ENCODE assay signal across 8 cellular contexts in genomic region chr10:3829193-3830050, GRCh38. TPM values are rescaled to one million over a fixed set of nuclear protein-coding genes. Genes with fewer than 3 reads are reported as not detected.
DNase-seq lines count a peak whose midpoint lies in the region; ATAC-seq and TF ChIP-seq lines count a peak whose summit lies in the region.

No MANE protein-coding gene starts in this region.

- peak; percentile 85 for DNase-seq in ELF-1 (ENCODE audit: low read depth, low spot score)
- no peak for DNase-seq in SJSA1 (ENCODE audit: low read depth in 1 of 2, low spot score in 2 of 2)
- DNase-seq in fibroblast of mammary gland (ENCODE audit: low read depth): no peak
- no peak for DNase-seq in retinal pigment epithelial cell (ENCODE audit: low read depth)
- no peak for DNase-seq in RKO (ENCODE audit: low spot score)
- no peak for DNase-seq in amygdala (lab: John Stamatoyannopoulos, UW)

- H3K4me1 ChIP-seq in SJSA1 (replicated peaks): peaks cover 60% of the 10 kb centered on the region

- no peaks in the 10 kb centered on the region for H3K36me3 ChIP-seq in SJSA1

- H3K4me3 ChIP-seq in SJSA1: peak overlapping the region; percentile 32
- H3K4me3 ChIP-seq in fibroblast of mammary gland (ENCODE audit: control insufficient read depth, low read depth, low read length): peak overlapping the region; percentile 18
- peak overlapping the region; percentile 33 for H3K4me3 ChIP-seq in retinal pigment epithelial cell (ENCODE audit: low read length)

- H3K9me3 ChIP-seq in SJSA1 (replicated peaks): no peaks in the 10 kb centered on the region

- peak overlapping the region; percentile 82 for H3K27ac ChIP-seq in SJSA1

- TF ChIP-seq CTCF in fibroblast of mammary gland (conservative IDR thresholded peaks at IDR 0.05; ENCODE audit: control insufficient read depth, insufficient read depth, low read depth, low read length) (no peak), retinal pigment epithelial cell (conservative IDR thresholded peaks at IDR 0.05; ENCODE audit: low read depth, low read length) (no peak)

- H3K27me3 ChIP-seq in SJSA1 (replicated peaks): no peaks in the 10 kb centered on the region

- ATAC-seq in GM18868 (IDR thresholded peaks at IDR 0.05; ENCODE audit: unreplicated experiment): no peak
- no peak for ATAC-seq in HG03045 (IDR thresholded peaks at IDR 0.05; ENCODE audit: unreplicated experiment)

RNA-seq across cellular contexts. Expression of gene KLF6, which starts 44.4 kb away (rescaled TPM):
- total RNA-seq in SJSA1 (2014; rRNA removed; shearing (Covaris generic)): 18.0 and 21.3 TPM in 2 replicates
